In genomic region chr3:159625594-159625993, GRCh38 we compare ENCODE assay signal across 8 cellular contexts.
"Had no signal": no experiment of that assay in that cellular context is flagged by ENCODE, and none has a peak within 500 bp of the region (broad histone marks: within the 10 kb centered on the region; RNA-seq: fewer than 3 reads in every experiment).

No MANE protein-coding gene starts in this region.

- FAIRE-seq: G401.6, GM12878, GM12891, GM12892, GM18507, GM19239 had no signal

- DNase-seq: GDM1, GF-D8 had no signal

- ATAC-seq: GM12878 had no signal

- H3K4me3 ChIP-seq: GM12878 had no signal
